In the genomic region with DNA sequence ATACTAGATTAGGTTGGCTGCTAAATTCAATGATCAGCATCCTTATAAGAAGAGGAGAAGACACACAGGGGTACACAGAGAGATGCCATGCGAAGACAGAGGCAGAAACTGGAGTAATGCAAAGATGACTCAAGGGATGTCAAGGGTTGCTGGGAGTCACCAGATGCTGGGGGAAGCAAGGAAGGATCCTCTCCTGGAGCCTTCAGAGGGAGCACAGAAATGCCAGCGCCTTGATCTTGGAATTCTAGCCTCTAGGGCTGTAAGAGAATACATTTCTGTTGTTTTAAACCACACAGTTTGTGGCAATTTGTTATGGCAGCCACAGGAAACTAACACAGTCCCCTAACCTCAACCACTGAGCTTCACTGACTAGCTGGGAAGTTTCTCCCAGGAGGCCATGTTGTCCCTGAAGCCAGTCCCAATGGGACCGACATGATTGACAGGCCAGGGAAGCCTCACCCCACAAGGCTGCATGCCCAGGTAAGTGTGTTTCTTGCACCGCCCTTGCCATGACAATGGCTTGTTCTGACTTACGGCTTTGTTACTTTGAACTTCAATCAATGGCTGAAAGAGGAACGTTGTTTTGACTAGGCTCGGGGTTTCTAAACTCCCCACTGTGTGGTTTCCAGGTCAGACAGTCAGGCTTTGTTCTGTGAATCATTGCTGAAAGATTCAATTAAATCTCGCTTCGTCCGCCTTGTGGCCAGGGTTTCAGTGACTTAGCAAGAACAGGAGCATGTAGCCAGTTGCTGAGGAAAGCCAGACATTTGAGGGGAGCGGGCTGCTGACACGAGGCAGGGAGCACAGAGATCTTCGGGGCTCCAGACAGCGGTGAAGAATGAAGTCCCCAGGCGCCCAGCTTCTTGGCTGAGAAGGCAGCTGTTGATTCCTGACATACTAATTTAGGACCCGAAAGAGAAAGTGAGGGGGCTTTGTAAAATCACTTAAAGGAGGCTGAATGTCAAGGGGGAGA, we compare ENCODE assay signal across 8 cellular contexts.
A peak's percentile ranks its signal among the peaks of the same experiment; 100 is the strongest.
DNase-seq lines count a peak whose midpoint lies in the region; ATAC-seq and TF ChIP-seq lines count a peak whose summit lies in the region.

No MANE protein-coding gene starts in this region.

- no peaks in the 10 kb centered on the region for H3K9me3 Mint-ChIP-seq in activated naive CD4-positive, alpha-beta T cell treated with anti-CD3 and anti-CD28 coated beads, Interleukin-2, amount 50 U/mL, for 24 hours
- H3K9me3 Mint-ChIP-seq in naive thymus-derived CD4-positive, alpha-beta T cell = no peaks in the 10 kb centered on the region

- ATAC-seq in naive thymus-derived CD4-positive, alpha-beta T cell = peak; percentile 83

- no peak overlapping the region for H3K9ac ChIP-seq in OCI-LY3 (ENCODE audit: low read length)

- peaks cover 81% of the 10 kb centered on the region for H4K20me1 ChIP-seq in OCI-LY3 (ENCODE audit: insufficient read depth, low read length)

- H3K4me1 Mint-ChIP-seq in activated naive CD4-positive, alpha-beta T cell treated with anti-CD3 and anti-CD28 coated beads, Interleukin-2, amount 50 U/mL, for 24 hours = peaks cover 93% of the 10 kb centered on the region
- peaks cover 5 to 97% (median 87%) of the 10 kb centered on the region in 7 donors for H3K4me1 Mint-ChIP-seq in naive thymus-derived CD4-positive, alpha-beta T cell

- peaks cover 9% of the 10 kb centered on the region for H3K36me3 ChIP-seq in OCI-LY3 (replicated peaks; ENCODE audit: low read depth, low read length)
- H3K36me3 ChIP-seq in naive thymus-derived CD4-positive, alpha-beta T cell (ENCODE audit: control insufficient read depth in 2 of 3, insufficient read depth in 3 of 3, low read length in 3 of 3) = peaks cover 0 to 2% (median 0%) of the 10 kb centered on the region in 3 experiments

- POLR2A ChIA-PET in HEK293T (lab: Yijun Ruan, JAX) = no interaction called here
- POLR2A ChIA-PET in naive thymus-derived CD4-positive, alpha-beta T cell (lab: Charles Lee) = interaction anchor here (0.7 to 2.5 kb wide), 11 partner anchors 13 to 99 kb away, joined by 3 to 11 read pairs (median 4); no protein-coding TSS in a partner anchor

- H3K36me3 Mint-ChIP-seq in activated naive CD4-positive, alpha-beta T cell treated with anti-CD3 and anti-CD28 coated beads, Interleukin-2, amount 50 U/mL, for 24 hours = peaks cover 24% of the 10 kb centered on the region
- H3K36me3 Mint-ChIP-seq in naive thymus-derived CD4-positive, alpha-beta T cell = peaks cover 3 to 37% (median 14%) of the 10 kb centered on the region in 5 donors

- H3K27me3 ChIP-seq in OCI-LY3 (ENCODE audit: low read depth, low read length) = 0 out of 2 replicates have a peak, but pooled peaks cover 3% of the 10 kb centered on the region
- H3K27me3 ChIP-seq in naive thymus-derived CD4-positive, alpha-beta T cell (ENCODE audit: control insufficient read depth in 2 of 2, insufficient read depth in 2 of 2, low read length in 2 of 2) = no peaks in the 10 kb centered on the region

- no peak for TF ChIP-seq CTCF in GM10266 (IDR thresholded peaks at IDR 0.05; ENCODE audit: control insufficient read depth, insufficient read depth, low read depth, missing control alignments)
- TF ChIP-seq CTCF in OCI-LY3 (IDR thresholded peaks at IDR 0.05; ENCODE audit: low read depth, low read length) = no peak

- H3K27me3 Mint-ChIP-seq in activated naive CD4-positive, alpha-beta T cell treated with anti-CD3 and anti-CD28 coated beads, Interleukin-2, amount 50 U/mL, for 24 hours = no peaks in the 10 kb centered on the region
- peaks cover 0 to 5% (median 0%) of the 10 kb centered on the region in 5 donors for H3K27me3 Mint-ChIP-seq in naive thymus-derived CD4-positive, alpha-beta T cell

- intact Hi-C loops in naive thymus-derived CD4-positive, alpha-beta T cell (cut with micrococcal nuclease) = loop anchor here (1.0 to 10.0 kb wide), 11 partner anchors 10 to 238 kb away; a partner anchor contains a TSS

- no peak overlapping the region for H3K27ac ChIP-seq in OCI-LY3 (ENCODE audit: low read length)
- H3K27ac ChIP-seq in naive thymus-derived CD4-positive, alpha-beta T cell (ENCODE audit: low read depth, low read length) = peak overlapping the region; percentile 61

- H3K9me3 ChIP-seq in OCI-LY3 (ENCODE audit: insufficient read depth, low read length) = no peaks in the 10 kb centered on the region
- H3K9me3 ChIP-seq in naive thymus-derived CD4-positive, alpha-beta T cell (ENCODE audit: control insufficient read depth in 2 of 3, low read length in 3 of 3) = no peaks in the 10 kb centered on the region

- peak overlapping the region; percentile 96 for H3K27ac Mint-ChIP-seq in activated naive CD4-positive, alpha-beta T cell treated with anti-CD3 and anti-CD28 coated beads, Interleukin-2, amount 50 U/mL, for 24 hours
- H3K27ac Mint-ChIP-seq in naive thymus-derived CD4-positive, alpha-beta T cell = peak overlapping the region; percentile 82 to 98 (median 94)

- H3K4me2 ChIP-seq in OCI-LY3 (ENCODE audit: low read length) = peak overlapping the region; percentile 60

- no peak overlapping the region for H2AFZ ChIP-seq in OCI-LY3 (ENCODE audit: low read depth, low read length)

- peak overlapping the region; percentile 31 for H3K4me3 ChIP-seq in OCI-LY3 (ENCODE audit: low read length)
- H3K4me3 ChIP-seq in naive thymus-derived CD4-positive, alpha-beta T cell (ENCODE audit: low read length) = peak overlapping the region; percentile 26

- H3K4me3 Mint-ChIP-seq in activated naive CD4-positive, alpha-beta T cell treated with anti-CD3 and anti-CD28 coated beads, Interleukin-2, amount 50 U/mL, for 24 hours = peak overlapping the region; percentile 87
- peak overlapping the region; percentile 70 to 91 (median 81) for H3K4me3 Mint-ChIP-seq in naive thymus-derived CD4-positive, alpha-beta T cell

- DNase-seq in GM10266 (ENCODE audit: extremely low spot score) = peak; percentile 52
- DNase-seq in HEK293T (ENCODE audit: extremely low spot score) = no peak
- peak in 8 of 9 donors; percentile 52 to 74 (median 67) for DNase-seq in naive thymus-derived CD4-positive, alpha-beta T cell
- DNase-seq in RPMI8226 = no peak
- DNase-seq in SHP77 treated with DMSO at 0.1 percent for 48 hours (lab: John Stamatoyannopoulos, UW) = no peak
- no peak for DNase-seq in GDM1 (lab: John Stamatoyannopoulos, UW)

- CTCF ChIA-PET in HEK293T (lab: Yijun Ruan, JAX) = interaction anchor here (0.6 kb wide), 1 partner anchor 58 kb away, joined by 3 read pairs; no protein-coding TSS in a partner anchor
- CTCF ChIA-PET in naive thymus-derived CD4-positive, alpha-beta T cell (lab: Charles Lee) = interaction anchor here (1.5 kb wide), 1 partner anchor 53 kb away, joined by 4 read pairs; no protein-coding TSS in a partner anchor

- H3K4me1 ChIP-seq in OCI-LY3 (ENCODE audit: low read length) = peaks cover 46% of the 10 kb centered on the region
- H3K4me1 ChIP-seq in naive thymus-derived CD4-positive, alpha-beta T cell (ENCODE audit: control insufficient read depth in 2 of 2, insufficient read depth in 2 of 2, low read length in 2 of 2) = peaks cover 82 to 86% of the 10 kb centered on the region in 2 donors

- 0 out of 2 replicates have a peak, but pooled peaks cover 4% of the 10 kb centered on the region for H3K79me2 ChIP-seq in OCI-LY3 (ENCODE audit: low read length)

TF ChIP-seq in HEK293T, 16 proteins besides CTCF, POLR2A, EP300 and RAD21:
- TF ChIP-seq, protein P1, sequence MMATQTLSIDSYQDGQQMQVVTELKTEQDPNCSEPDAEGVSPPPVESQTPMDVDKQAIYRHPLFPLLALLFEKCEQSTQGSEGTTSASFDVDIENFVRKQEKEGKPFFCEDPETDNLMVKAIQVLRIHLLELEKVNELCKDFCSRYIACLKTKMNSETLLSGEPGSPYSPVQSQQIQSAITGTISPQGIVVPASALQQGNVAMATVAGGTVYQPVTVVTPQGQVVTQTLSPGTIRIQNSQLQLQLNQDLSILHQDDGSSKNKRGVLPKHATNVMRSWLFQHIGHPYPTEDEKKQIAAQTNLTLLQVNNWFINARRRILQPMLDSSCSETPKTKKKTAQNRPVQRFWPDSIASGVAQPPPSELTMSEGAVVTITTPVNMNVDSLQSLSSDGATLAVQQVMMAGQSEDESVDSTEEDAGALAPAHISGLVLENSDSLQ (IDR thresholded peaks at IDR 0.05) = peak; percentile 63; the same call in 1 of the 2 replicates
- no peak for TF ChIP-seq SP1 (IDR thresholded peaks at IDR 0.05)

Comparison
In these comparisons a context has a peak if more than half of its experiments do, and no peak if none do; other contexts are left out.
1. DNase-seq: peak in GM10266 (single experiment) and naive thymus-derived CD4-positive, alpha-beta T cell (8 of 9); none in HEK293T (single experiment), RPMI8226 (single experiment), SHP77 treated with DMSO at 0.1 percent for 48 hours (single experiment) and GDM1 (single experiment).